Comparison of ENCODE assay signal across 8 cellular contexts in genomic region chr1:237386362-237387143, GRCh38.
DNase-seq lines count a peak whose midpoint lies in the region; ATAC-seq and TF ChIP-seq lines count a peak whose summit lies in the region.

No MANE protein-coding gene starts in this region.

- no peaks in the 10 kb centered on the region for H3K27me3 Mint-ChIP-seq in glutamatergic neuron (ENCODE audit: unreplicated experiment)

- in situ Hi-C loops in SK-MEL-5 (cut with HindIII; ENCODE audit: low pct_unique_long_range_greater_than_20kb, low sequenced_read_pairs): no loop called here

- H3K4me3 Mint-ChIP-seq in glutamatergic neuron (ENCODE audit: unreplicated experiment): no peak overlapping the region

- H3K27ac Mint-ChIP-seq in glutamatergic neuron (ENCODE audit: unreplicated experiment): no peak overlapping the region

- DNase-seq in DMS114 treated with DMSO at 0.1 percent for 48 hours (lab: John Stamatoyannopoulos, UW; ENCODE audit: unreplicated experiment): peak; percentile 30
- peak; percentile 50 for DNase-seq in SK-MEL-5 (ENCODE audit: low read depth, low spot score)
- no peak for DNase-seq in glutamatergic neuron
- DNase-seq in GM19238 (ENCODE audit: insufficient read length, low spot score): no peak
- DNase-seq in stimulated activated naive CD4-positive, alpha-beta T cell (lab: John Stamatoyannopoulos, UW): no peak
- no peak for DNase-seq in stimulated activated CD4-positive, alpha-beta T cell treated with anti-CD3 and anti-CD28 coated beads, Interleukin-4, amount 100 ng/mL, for 24 hours
- DNase-seq in activated CD4-positive, CD25-positive, alpha-beta regulatory T cell (lab: John Stamatoyannopoulos, UW): no peak

- peak; percentile 57 for ATAC-seq in HG03103 (IDR thresholded peaks at IDR 0.05; ENCODE audit: low read depth, unreplicated experiment)

- H3K9me3 Mint-ChIP-seq in glutamatergic neuron (ENCODE audit: unreplicated experiment): peaks cover 1% of the 10 kb centered on the region

- no peaks in the 10 kb centered on the region for H3K36me3 Mint-ChIP-seq in glutamatergic neuron (ENCODE audit: unreplicated experiment)

- no peaks in the 10 kb centered on the region for H3K4me1 Mint-ChIP-seq in glutamatergic neuron (ENCODE audit: low read depth, unreplicated experiment)

- TF ChIP-seq CTCF in glutamatergic neuron (IDR thresholded peaks at IDR 0.05; ENCODE audit: partially characterized antibody, unreplicated experiment): peak; percentile 79

Comparison
In these comparisons a context has a peak if more than half of its experiments do, and no peak if none do; other contexts are left out.
1. DNase-seq: peak in DMS114 treated with DMSO at 0.1 percent for 48 hours (single experiment) and SK-MEL-5 (single experiment); none in glutamatergic neuron (single experiment), GM19238 (single experiment), stimulated activated naive CD4-positive, alpha-beta T cell (0 of 6), stimulated activated CD4-positive, alpha-beta T cell treated with anti-CD3 and anti-CD28 coated beads, Interleukin-4, amount 100 ng/mL, for 24 hours (single experiment) and activated CD4-positive, CD25-positive, alpha-beta regulatory T cell (0 of 4).